Comparison of ENCODE assay signal across 22 cellular contexts in the genomic region with DNA sequence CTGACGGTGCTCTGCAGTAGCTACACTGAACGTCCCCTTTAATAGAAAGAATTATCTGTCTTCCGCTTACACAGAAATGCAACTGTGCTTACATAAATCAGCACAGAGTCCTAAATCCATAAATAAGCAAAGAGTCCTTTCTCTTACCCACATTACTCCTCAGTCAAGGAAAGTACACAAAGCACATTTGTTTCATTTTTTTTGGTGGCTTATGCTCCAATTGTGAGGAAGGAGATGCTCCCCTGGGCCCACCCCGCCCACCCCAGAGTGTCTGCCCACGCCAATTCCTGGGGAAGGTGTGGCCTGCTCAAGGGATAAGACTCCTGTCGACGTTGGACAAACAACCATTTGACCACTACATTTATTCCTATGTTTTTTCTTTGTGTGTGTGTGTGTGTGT. TPM values are rescaled to one million over a fixed set of nuclear protein-coding genes. Genes with fewer than 3 reads are reported as not detected.
A peak's percentile ranks its signal among the peaks of the same experiment; 100 is the strongest.
DNase-seq lines count a peak whose midpoint lies in the region; ATAC-seq and TF ChIP-seq lines count a peak whose summit lies in the region.
"Had no signal": no experiment of that assay in that cellular context is flagged by ENCODE, and none has a peak within 500 bp of the region (broad histone marks: within the 10 kb centered on the region; RNA-seq: fewer than 3 reads in every experiment).

No MANE protein-coding gene starts in this region.

- ATAC-seq in left cardiac atrium, result peak; percentile 23 to 38
- ATAC-seq: activated T-helper 17 cell treated with anti-CD3 and anti-CD28 coated beads, Interleukin-2, amount 50 U/mL, for 72 hours; CD8-positive, alpha-beta T cell; HCT116; WTC11 had no signal

- TF ChIP-seq CTCF in osteocyte (IDR thresholded peaks at IDR 0.05), result no peak

- peak overlapping the region; percentile 34 for H3K27ac Mint-ChIP-seq in osteocyte (ENCODE audit: unreplicated experiment)
- H3K27ac Mint-ChIP-seq: activated T-helper 17 cell treated with anti-CD3 and anti-CD28 coated beads, Interleukin-2, amount 50 U/mL, for 72 hours; endodermal cell; WTC11 had no signal

- no peak overlapping the region for H3K4me3 Mint-ChIP-seq in osteocyte (ENCODE audit: unreplicated experiment)
- H3K4me3 Mint-ChIP-seq: activated T-helper 17 cell treated with anti-CD3 and anti-CD28 coated beads, Interleukin-2, amount 50 U/mL, for 72 hours; CD8-positive, alpha-beta T cell; endodermal cell; WTC11 had no signal

- in situ Hi-C loops in G401 (cut with HindIII; ENCODE audit: low sequenced_read_pairs), result no loop called here

- peaks cover 20% of the 10 kb centered on the region for H3K4me1 Mint-ChIP-seq in osteocyte (ENCODE audit: unreplicated experiment)

- intact Hi-C loops in left cardiac atrium (cut with DNase I), result no loop called here

- H3K27ac ChIP-seq in angular gyrus (ENCODE audit: low read depth, low read length), result peak overlapping the region; percentile 53

- H3K36me3 Mint-ChIP-seq in osteocyte (ENCODE audit: unreplicated experiment), result peaks cover 37% of the 10 kb centered on the region

- no peaks in the 10 kb centered on the region for H3K27me3 Mint-ChIP-seq in osteocyte (ENCODE audit: unreplicated experiment)
- H3K27me3 Mint-ChIP-seq: activated T-helper 17 cell treated with anti-CD3 and anti-CD28 coated beads, Interleukin-2, amount 50 U/mL, for 72 hours had no signal

- DNase-seq in G401 (ENCODE audit: low spot score) (peak; percentile 31), left cardiac atrium (no peak), osteocyte (ENCODE audit: extremely low spot score, unreplicated experiment) (no peak), NOMO-1 treated with DMSO at 0.1 percent for 48 hours (lab: John Stamatoyannopoulos, UW; ENCODE audit: unreplicated experiment) (no peak), NCI-H446 treated with DMSO at 0.1 percent for 48 hours (lab: John Stamatoyannopoulos, UW) (no peak), DMS53 treated with DMSO at 0.1 percent for 48 hours (lab: John Stamatoyannopoulos, UW; ENCODE audit: unreplicated experiment) (no peak), glomerular visceral epithelial cell (ENCODE audit: extremely low spot score) (no peak)
- DNase-seq: amniotic stem cell; CD8-positive, alpha-beta T cell; DND-41; endodermal cell; foreskin fibroblast; Karpas-422; NCI-H1436; NK-92 treated with Interleukin-12 subunit alpha and Interleukin-12 subunit beta, amount 100 ng/mL, for 24 hours; RPMI8226; stimulated activated CD4-positive, alpha-beta T cell treated with anti-CD3 and anti-CD28 coated beads, Interleukin-1b, Interleukin-23, amount 100 ng/mL, for 48 hours had no signal

- H3K9me3 Mint-ChIP-seq in osteocyte (ENCODE audit: unreplicated experiment), result no peaks in the 10 kb centered on the region
- H3K9me3 Mint-ChIP-seq: activated T-helper 17 cell treated with anti-CD3 and anti-CD28 coated beads, Interleukin-2, amount 50 U/mL, for 72 hours; CD8-positive, alpha-beta T cell had no signal

RNA-seq across cellular contexts. Expression of a gene that starts 53.8 kb away (rescaled TPM):
- total RNA-seq in G401 (2014; rRNA removed; shearing (Covaris generic)), result 1.8 and 4.7 TPM in 2 replicates
- total RNA-seq in left cardiac atrium (1 to 10 TPM; 5.6 to 9.4 TPM), osteocyte (not detected in 2 replicates)
- total RNA-seq: lung microvascular endothelial cell had no signal
